In the genomic region with DNA sequence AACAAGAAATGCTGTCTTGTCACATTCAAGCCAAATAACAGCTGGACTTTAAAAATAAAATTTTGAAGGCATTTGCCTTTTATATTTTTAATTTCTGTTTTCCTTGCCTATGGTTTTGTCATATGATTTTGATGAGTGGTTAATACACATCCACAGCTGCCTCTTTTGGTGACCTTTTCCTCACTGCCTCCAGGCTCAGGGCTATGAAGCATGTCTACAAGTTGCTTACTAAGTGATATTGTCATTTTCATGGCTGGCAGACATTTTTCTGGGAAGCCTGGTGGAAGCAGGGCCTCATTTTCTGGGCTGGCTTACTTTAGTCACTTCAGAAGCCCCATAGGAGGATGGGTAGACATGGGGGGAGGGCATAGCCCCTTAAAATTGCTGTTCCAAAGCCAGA, we compare ENCODE assay signal across 17 cellular contexts.
A peak's percentile ranks its signal among the peaks of the same experiment; 100 is the strongest.
DNase-seq lines count a peak whose midpoint lies in the region; ATAC-seq and TF ChIP-seq lines count a peak whose summit lies in the region.
"Had no signal": no experiment of that assay in that cellular context is flagged by ENCODE, and none has a peak within 500 bp of the region (broad histone marks: within the 10 kb centered on the region; RNA-seq: fewer than 3 reads in every experiment).

No MANE protein-coding gene starts in this region.

- H3K4me1 ChIP-seq in trophoblast cell (ENCODE audit: control insufficient read depth in 1 of 2, insufficient read depth in 2 of 2, low read length in 2 of 2): peaks cover 0 to 2% of the 10 kb centered on the region in 2 experiments
- H3K4me1 ChIP-seq in foreskin keratinocyte: no peaks in the 10 kb centered on the region
- H3K4me1 ChIP-seq: HAP-1 had no signal

- H3K14ac ChIP-seq in trophoblast cell (ENCODE audit: low read length): no peak overlapping the region

- no peak overlapping the region for H2BK5ac ChIP-seq in trophoblast cell (ENCODE audit: low read depth, low read length, poor library complexity)

- H3K23ac ChIP-seq in trophoblast cell (ENCODE audit: low read length): no peak overlapping the region

- H2AK5ac ChIP-seq in trophoblast cell (ENCODE audit: low read length): no peak overlapping the region

- no peak overlapping the region for H4K12ac ChIP-seq in trophoblast cell (ENCODE audit: low read depth, low read length)

- H4K91ac ChIP-seq in trophoblast cell (ENCODE audit: low read depth, low read length): no peak overlapping the region

- H2BK120ac ChIP-seq in trophoblast cell (ENCODE audit: insufficient read depth, low read length, poor library complexity): no peak overlapping the region

- H2BK12ac ChIP-seq in trophoblast cell (ENCODE audit: low read length): no peak overlapping the region

- no peaks in the 10 kb centered on the region for H3K9me3 ChIP-seq in WERI-Rb-1 (ENCODE audit: severe bottlenecking)
- H3K9me3 ChIP-seq in trophoblast cell (ENCODE audit: insufficient read depth, low read depth, low read length): no peaks in the 10 kb centered on the region
- H3K9me3 ChIP-seq: HAP-1, SJSA1 had no signal

- H3K27me3 ChIP-seq in WERI-Rb-1 (ENCODE audit: insufficient read depth, low read depth, severe bottlenecking) (no peaks in the 10 kb centered on the region), trophoblast cell (ENCODE audit: insufficient read depth, low read length) (no peaks in the 10 kb centered on the region), foreskin keratinocyte (no peaks in the 10 kb centered on the region)
- H3K27me3 ChIP-seq: SJSA1 had no signal

- H3K79me2 ChIP-seq in trophoblast cell (ENCODE audit: control insufficient read depth, insufficient read depth, low read length, poor library complexity): no peaks in the 10 kb centered on the region

- H4K8ac ChIP-seq in trophoblast cell (ENCODE audit: low read depth, low read length): no peak overlapping the region

- H3K9ac ChIP-seq in trophoblast cell (ENCODE audit: low read length): no peak overlapping the region

- H3K4me3 ChIP-seq in WERI-Rb-1 (ENCODE audit: low read depth, low read length) (no peak overlapping the region), trophoblast cell (ENCODE audit: low read depth, low read length) (no peak overlapping the region)
- H3K4me3 ChIP-seq: HAP-1, SJSA1 had no signal

- H3K36me3 ChIP-seq in WERI-Rb-1: no peaks in the 10 kb centered on the region
- no peaks in the 10 kb centered on the region for H3K36me3 ChIP-seq in trophoblast cell (ENCODE audit: control insufficient read depth in 1 of 2, insufficient read depth in 2 of 2, low read length in 2 of 2)
- H3K36me3 ChIP-seq: HAP-1, SJSA1 had no signal

- no peak overlapping the region for H3K4me2 ChIP-seq in trophoblast cell (ENCODE audit: low read length)

- H2AFZ ChIP-seq in trophoblast cell (ENCODE audit: insufficient read depth, low read length, poor library complexity): no peak overlapping the region

- TF ChIP-seq CTCF in WERI-Rb-1 (IDR thresholded peaks at IDR 0.05; ENCODE audit: low read depth, low read length): no peak
- no peak for TF ChIP-seq CTCF in foreskin keratinocyte (conservative IDR thresholded peaks at IDR 0.05)

- H3K18ac ChIP-seq in trophoblast cell (ENCODE audit: low read length): no peak overlapping the region

- no peaks in the 10 kb centered on the region for H3K79me1 ChIP-seq in trophoblast cell (ENCODE audit: low read length)

- ATAC-seq in foreskin keratinocyte: no peak
- no peak for ATAC-seq in GM18870 (IDR thresholded peaks at IDR 0.05; ENCODE audit: unreplicated experiment)
- ATAC-seq: Panc1 had no signal

- peak overlapping the region; percentile 30 for H3K27ac ChIP-seq in WERI-Rb-1
- no peak overlapping the region for H3K27ac ChIP-seq in trophoblast cell (ENCODE audit: low read depth, low read length)
- no peak overlapping the region for H3K27ac ChIP-seq in foreskin keratinocyte
- H3K27ac ChIP-seq: C4-2B, SJSA1 had no signal

- H3K4ac ChIP-seq in trophoblast cell (ENCODE audit: low read depth, low read length): no peak overlapping the region

- no peak for DNase-seq in WERI-Rb-1
- peak; percentile 28 for DNase-seq in kidney tubule cell (ENCODE audit: low spot score)
- DNase-seq in trophoblast cell: peak; percentile 24 to 36
- DNase-seq in Ammon's horn (ENCODE audit: low spot score): no peak
- DNase-seq in NCI-H446 (lab: John Stamatoyannopoulos, UW): no peak
- no peak for DNase-seq in foreskin keratinocyte
- DNase-seq: ACHN, DMS79, NCI-H1105, NCI-H2081, NCI-H2171 treated with DMSO at 0.1 percent for 48 hours, NCI-H446 treated with DMSO at 0.1 percent for 48 hours had no signal

Comparison
In these comparisons a context has a peak if more than half of its experiments do, and no peak if none do; other contexts are left out.
1. DNase-seq: peak in kidney tubule cell (single experiment) and trophoblast cell (2 of 2); none in WERI-Rb-1 (single experiment), Ammon's horn (single experiment), NCI-H446 (0 of 2) and foreskin keratinocyte (0 of 2).